2 cellular contexts compared by ENCODE assay signal in genomic region chrX:71927040-71927439, GRCh38.
TF ChIP-seq lines count a peak whose summit lies in the region.

No MANE protein-coding gene starts in this region.

TF ChIP-seq in WTC11, 78 proteins besides CTCF, POLR2A, EP300 and RAD21:
- no peak for TF ChIP-seq NFE2L1 (CRISPR knock-in tag; IDR thresholded peaks at IDR 0.05)

TF ChIP-seq in H1, 55 proteins besides CTCF, POLR2A, EP300 and RAD21:
- TF ChIP-seq SIN3A (conservative IDR thresholded peaks at IDR 0.05 in 1 of 2, IDR thresholded peaks at IDR 0.05 in 1 of 2; ENCODE audit: low read depth in 1 of 2, low read length in 2 of 2) (no peak), SUZ12 (IDR thresholded peaks at IDR 0.05; ENCODE audit: low read length) (no peak), RBBP5 (IDR thresholded peaks at IDR 0.05; ENCODE audit: borderline replicate concordance, low read depth, low read length) (no peak), HDAC2 (IDR thresholded peaks at IDR 0.05; ENCODE audit: borderline replicate concordance in 1 of 2, low read depth in 2 of 2, low read length in 2 of 2) (no peak), POLR2AphosphoS5 (IDR thresholded peaks at IDR 0.05; ENCODE audit: low read depth, low read length) (no peak), JUN (IDR thresholded peaks at IDR 0.05; ENCODE audit: low read depth, low read length) (no peak), TAF7 (optimal IDR thresholded peaks at IDR 0.05; ENCODE audit: borderline replicate concordance, low read depth, low read length) (no peak), TBP (IDR thresholded peaks at IDR 0.05; ENCODE audit: low read depth, low read length) (no peak), CREB1 (IDR thresholded peaks at IDR 0.05) (no peak), JUND (IDR thresholded peaks at IDR 0.05; ENCODE audit: low read length) (no peak), ASH2L (IDR thresholded peaks at IDR 0.05; ENCODE audit: low read length) (no peak), USF2 (IDR thresholded peaks at IDR 0.05; ENCODE audit: low read length) (no peak), CHD2 (IDR thresholded peaks at IDR 0.05; ENCODE audit: low read length) (no peak), KDM1A (IDR thresholded peaks at IDR 0.05; ENCODE audit: borderline replicate concordance, low read length) (no peak), YY1 (IDR thresholded peaks at IDR 0.05; ENCODE audit: low read depth, low read length) (no peak), SP2 (IDR thresholded peaks at IDR 0.05; ENCODE audit: low read length) (no peak), BRCA1 (IDR thresholded peaks at IDR 0.05; ENCODE audit: low read depth, low read length) (no peak), CTBP2 (IDR thresholded peaks at IDR 0.05; ENCODE audit: borderline replicate concordance, insufficient read depth, insufficient read length, low read length) (no peak), CHD1 (IDR thresholded peaks at IDR 0.05; ENCODE audit: low read depth, low read length) (no peak), GTF2F1 (IDR thresholded peaks at IDR 0.05; ENCODE audit: borderline replicate concordance, low read depth, low read length) (no peak)
TF ChIP-seq in H1: peak in this region for 0.
